Comparison of ENCODE assay signal across 1 cellular context in genomic region chr5:124865603-124866354, GRCh38.
TF ChIP-seq lines count a peak whose summit lies in the region.

No MANE protein-coding gene starts in this region.

TF ChIP-seq in K562, 482 proteins besides CTCF, POLR2A, EP300 and RAD21 (continued from another document):
- TF ChIP-seq RCOR1 (IDR thresholded peaks at IDR 0.05; ENCODE audit: borderline replicate concordance in 1 of 2, low read depth in 2 of 2, low read length in 2 of 2) (no peak), HCFC1 (IDR thresholded peaks at IDR 0.05; ENCODE audit: low read depth, low read length) (no peak), ZNF512 (tag; IDR thresholded peaks at IDR 0.05) (peak; percentile 90), ETV6 (IDR thresholded peaks at IDR 0.05; ENCODE audit: borderline replicate concordance in 1 of 2, low read depth in 2 of 2, low read length in 1 of 2) (no peak), ETV6 (CRISPR knock-in tag; IDR thresholded peaks at IDR 0.05; ENCODE audit: borderline replicate concordance) (no peak), CEBPB (tag; IDR thresholded peaks at IDR 0.05) (peak; percentile 90), RBM25 (IDR thresholded peaks at IDR 0.05; ENCODE audit: low read depth, low read length, severe bottlenecking) (no peak), ZSCAN32 (CRISPR knock-in tag; IDR thresholded peaks at IDR 0.05) (no peak)
TF ChIP-seq in K562: peak in this region for 4.
